ENCODE assay signal across 4 cellular contexts in genomic region chr11:38503876-38504275, GRCh38.
"Had no signal": no experiment of that assay in that cellular context is flagged by ENCODE, and none has a peak within 500 bp of the region (broad histone marks: within the 10 kb centered on the region; RNA-seq: fewer than 3 reads in every experiment).

No MANE protein-coding gene starts in this region.

- H3K9me3 Mint-ChIP-seq: GM23338 had no signal

- H3K27ac Mint-ChIP-seq: GM23338, H9 had no signal

- H3K4me3 Mint-ChIP-seq: GM23338, H9 had no signal

- H3K4me1 Mint-ChIP-seq: GM23338, H9 had no signal

- H3K4me2 ChIP-seq: GM23338 had no signal

- H3K4me3 ChIP-seq: GM23338 had no signal

- DNase-seq: H9, HCEC 1CT, IMR-90 had no signal

- H2AFZ ChIP-seq: GM23338 had no signal
